1 cellular context compared by ENCODE assay signal in the genomic region with DNA sequence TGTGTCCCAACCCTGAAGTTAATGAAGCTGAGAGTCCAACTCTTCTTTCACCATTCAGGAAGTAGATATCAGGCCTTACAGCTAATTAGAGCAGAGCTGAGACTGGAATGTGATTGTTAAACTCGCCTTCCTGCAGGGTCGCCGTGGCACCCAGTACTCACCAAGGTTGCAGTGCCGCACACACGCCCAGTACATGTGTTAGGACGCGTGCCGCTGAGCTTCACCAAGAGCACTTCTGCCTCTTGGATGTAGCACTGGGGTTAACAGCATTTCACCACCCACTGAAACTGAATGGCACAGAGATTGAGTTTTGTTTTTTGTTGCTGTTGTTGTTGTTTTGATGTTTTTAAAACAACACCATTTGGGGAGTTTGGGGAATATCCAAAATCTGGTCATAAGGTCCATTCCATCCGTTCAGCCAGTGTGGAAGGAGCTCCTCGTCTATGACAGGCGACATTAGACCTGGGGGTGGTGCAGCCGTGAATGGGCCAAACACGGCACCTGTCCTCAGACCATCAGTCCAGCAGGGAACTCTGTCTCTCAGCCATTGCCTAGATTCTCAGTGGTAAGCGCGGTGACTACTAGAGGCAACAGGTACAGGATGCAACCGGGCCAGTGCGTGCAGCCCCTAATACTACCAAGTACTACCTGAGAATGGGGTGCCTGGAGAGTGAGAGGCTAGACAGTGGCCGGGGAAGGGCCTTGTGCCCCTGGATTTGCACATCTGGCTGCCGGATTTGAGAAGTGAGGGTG.
TF ChIP-seq lines count a peak whose summit lies in the region.

No MANE protein-coding gene starts in this region.

TF ChIP-seq in GM12878, 131 proteins besides CTCF, POLR2A, EP300 and RAD21 (continued from another document):
- TF ChIP-seq, protein P1, sequence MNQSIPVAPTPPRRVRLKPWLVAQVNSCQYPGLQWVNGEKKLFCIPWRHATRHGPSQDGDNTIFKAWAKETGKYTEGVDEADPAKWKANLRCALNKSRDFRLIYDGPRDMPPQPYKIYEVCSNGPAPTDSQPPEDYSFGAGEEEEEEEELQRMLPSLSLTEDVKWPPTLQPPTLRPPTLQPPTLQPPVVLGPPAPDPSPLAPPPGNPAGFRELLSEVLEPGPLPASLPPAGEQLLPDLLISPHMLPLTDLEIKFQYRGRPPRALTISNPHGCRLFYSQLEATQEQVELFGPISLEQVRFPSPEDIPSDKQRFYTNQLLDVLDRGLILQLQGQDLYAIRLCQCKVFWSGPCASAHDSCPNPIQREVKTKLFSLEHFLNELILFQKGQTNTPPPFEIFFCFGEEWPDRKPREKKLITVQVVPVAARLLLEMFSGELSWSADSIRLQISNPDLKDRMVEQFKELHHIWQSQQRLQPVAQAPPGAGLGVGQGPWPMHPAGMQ (IDR thresholded peaks at IDR 0.05; ENCODE audit: borderline replicate concordance): no peak
TF ChIP-seq in GM12878: peak in this region for 1.
